2 cellular contexts compared by ENCODE assay signal in genomic region chr11:61359541-61359940, GRCh38.
TF ChIP-seq lines count a peak whose summit lies in the region.

No MANE protein-coding gene starts in this region.

TF ChIP-seq in GM12891, 5 proteins besides CTCF, POLR2A, EP300 and RAD21:
- no peak for TF ChIP-seq POU2F2 (IDR thresholded peaks at IDR 0.05; ENCODE audit: low read depth, low read length)
- TF ChIP-seq SPI1 (IDR thresholded peaks at IDR 0.05; ENCODE audit: low read depth, low read length), result no peak
- no peak for TF ChIP-seq PAX5 (IDR thresholded peaks at IDR 0.05; ENCODE audit: insufficient read depth, low read length, severe bottlenecking)
- TF ChIP-seq TAF1 (IDR thresholded peaks at IDR 0.05; ENCODE audit: low read depth, low read length), result no peak
- TF ChIP-seq POLR2AphosphoS5 (IDR thresholded peaks at IDR 0.05; ENCODE audit: low read depth, low read length), result no peak

TF ChIP-seq in HepG2, 621 proteins besides CTCF, POLR2A, EP300 and RAD21:
- no peak for TF ChIP-seq ZNF207 (IDR thresholded peaks at IDR 0.05; ENCODE audit: borderline replicate concordance)
- TF ChIP-seq ZNF326 (CRISPR knock-in tag; IDR thresholded peaks at IDR 0.05; ENCODE audit: borderline replicate concordance), result no peak
- TF ChIP-seq, protein P1, sequence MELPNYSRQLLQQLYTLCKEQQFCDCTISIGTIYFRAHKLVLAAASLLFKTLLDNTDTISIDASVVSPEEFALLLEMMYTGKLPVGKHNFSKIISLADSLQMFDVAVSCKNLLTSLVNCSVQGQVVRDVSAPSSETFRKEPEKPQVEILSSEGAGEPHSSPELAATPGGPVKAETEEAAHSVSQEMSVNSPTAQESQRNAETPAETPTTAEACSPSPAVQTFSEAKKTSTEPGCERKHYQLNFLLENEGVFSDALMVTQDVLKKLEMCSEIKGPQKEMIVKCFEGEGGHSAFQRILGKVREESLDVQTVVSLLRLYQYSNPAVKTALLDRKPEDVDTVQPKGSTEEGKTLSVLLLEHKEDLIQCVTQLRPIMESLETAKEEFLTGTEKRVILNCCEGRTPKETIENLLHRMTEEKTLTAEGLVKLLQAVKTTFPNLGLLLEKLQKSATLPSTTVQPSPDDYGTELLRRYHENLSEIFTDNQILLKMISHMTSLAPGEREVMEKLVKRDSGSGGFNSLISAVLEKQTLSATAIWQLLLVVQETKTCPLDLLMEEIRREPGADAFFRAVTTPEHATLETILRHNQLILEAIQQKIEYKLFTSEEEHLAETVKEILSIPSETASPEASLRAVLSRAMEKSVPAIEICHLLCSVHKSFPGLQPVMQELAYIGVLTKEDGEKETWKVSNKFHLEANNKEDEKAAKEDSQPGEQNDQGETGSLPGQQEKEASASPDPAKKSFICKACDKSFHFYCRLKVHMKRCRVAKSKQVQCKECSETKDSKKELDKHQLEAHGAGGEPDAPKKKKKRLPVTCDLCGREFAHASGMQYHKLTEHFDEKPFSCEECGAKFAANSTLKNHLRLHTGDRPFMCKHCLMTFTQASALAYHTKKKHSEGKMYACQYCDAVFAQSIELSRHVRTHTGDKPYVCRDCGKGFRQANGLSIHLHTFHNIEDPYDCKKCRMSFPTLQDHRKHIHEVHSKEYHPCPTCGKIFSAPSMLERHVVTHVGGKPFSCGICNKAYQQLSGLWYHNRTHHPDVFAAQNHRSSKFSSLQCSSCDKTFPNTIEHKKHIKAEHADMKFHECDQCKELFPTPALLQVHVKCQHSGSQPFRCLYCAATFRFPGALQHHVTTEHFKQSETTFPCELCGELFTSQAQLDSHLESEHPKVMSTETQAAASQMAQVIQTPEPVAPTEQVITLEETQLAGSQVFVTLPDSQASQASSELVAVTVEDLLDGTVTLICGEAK (IDR thresholded peaks at IDR 0.05), result no peak
- TF ChIP-seq, protein P1 (CRISPR knock-in tag; IDR thresholded peaks at IDR 0.05), result no peak
- TF ChIP-seq MZF1 (CRISPR knock-in tag; IDR thresholded peaks at IDR 0.05; ENCODE audit: borderline replicate concordance), result no peak
- no peak for TF ChIP-seq CREM (IDR thresholded peaks at IDR 0.05)
- TF ChIP-seq CREM (CRISPR knock-in tag; IDR thresholded peaks at IDR 0.05), result no peak
- TF ChIP-seq ZEB1 (IDR thresholded peaks at IDR 0.05; ENCODE audit: insufficient replicate concordance, low read depth), result no peak
- no peak for TF ChIP-seq ZBTB42 (CRISPR knock-in tag; IDR thresholded peaks at IDR 0.05)
